8 cellular contexts compared by ENCODE assay signal in genomic region chr12:93183940-93184663, GRCh38.
DNase-seq lines count a peak whose midpoint lies in the region; ATAC-seq, FAIRE-seq and TF ChIP-seq lines count a peak whose summit lies in the region.

No MANE protein-coding gene starts in this region.

- ATAC-seq in CD8-positive, alpha-beta T cell: peak; percentile 38
- peak; percentile 84 for ATAC-seq in GM19463 (IDR thresholded peaks at IDR 0.05; ENCODE audit: unreplicated experiment)
- peak; percentile 77 for ATAC-seq in HG03521 (IDR thresholded peaks at IDR 0.05; ENCODE audit: unreplicated experiment)
- peak; percentile 95 for ATAC-seq in GM12878

- peak overlapping the region; percentile 97 for H2AFZ ChIP-seq in GM12878 (ENCODE audit: control insufficient read depth, low read depth, low read length)

- no peak overlapping the region for H3K4me3 ChIP-seq in CD8-positive, alpha-beta T cell (ENCODE audit: low read depth, low read length)
- peak overlapping the region; percentile 20; the same call in 1 of the 2 replicates for H3K4me3 ChIP-seq in GM12878

- no peaks in the 10 kb centered on the region for H4K20me1 ChIP-seq in GM12878 (ENCODE audit: control insufficient read depth, insufficient read depth)

- no peaks in the 10 kb centered on the region for H3K79me2 ChIP-seq in GM12878 (ENCODE audit: control insufficient read depth, insufficient read depth, low read length)

- no peak for TF ChIP-seq CTCF in CD8-positive, alpha-beta T cell (IDR thresholded peaks at IDR 0.05)
- no peak for TF ChIP-seq CTCF in GM12878 (IDR thresholded peaks at IDR 0.05 in 2 of 3, conservative IDR thresholded peaks at IDR 0.05 in 1 of 3; ENCODE audit: control insufficient read depth in 2 of 3, extremely low read depth in 1 of 3, insufficient read depth in 1 of 3, low read depth in 3 of 3, low read length in 3 of 3)

- SMC1A ChIA-PET in GM12878 (lab: Charles Lee; ENCODE audit: uncharacterized antibody, unreplicated experiment): interaction anchor here (1.0 to 4.5 kb wide), 7 partner anchors 11 to 206 kb away, joined by 3 to 39 read pairs (median 5); no protein-coding TSS in a partner anchor

- no peak overlapping the region for H3K27ac Mint-ChIP-seq in CD8-positive, alpha-beta T cell

- 37% methylated on average over 4 of the region's 5 CpGs for WGBS in GM12878 (ENCODE audit: insufficient coverage, insufficient replicate concordance, low lambda C conversion rate, missing lambda C conversion rate)

- no TSS peak for BruUV-seq in GM12878 (replicated peaks; lab: Mats Ljungman, UMichigan)

- no peak overlapping the region for H3K27ac ChIP-seq in CD8-positive, alpha-beta T cell (ENCODE audit: low read depth, low read length)
- peak overlapping the region; percentile 86 for H3K27ac ChIP-seq in GM12878 (ENCODE audit: control insufficient read depth, insufficient read depth)

- no peak for TF ChIP-seq RAD21 in GM12878 (IDR thresholded peaks at IDR 0.05; ENCODE audit: insufficient read depth, low read depth, low read length)

- TF ChIP-seq EP300 in GM12878 (IDR thresholded peaks at IDR 0.05; ENCODE audit: borderline replicate concordance in 1 of 2, control insufficient read depth in 1 of 2, low read depth in 2 of 2, low read length in 2 of 2): peak; percentile 32; a peak in 2 of 4 replicates

- FAIRE-seq in GM12878 (lab: Jason Lieb, UNC): peak; percentile 27

- H3K9ac ChIP-seq in GM12878 (ENCODE audit: control insufficient read depth, insufficient read depth, low read length): peak overlapping the region; percentile 53

- H3K36me3 Mint-ChIP-seq in CD8-positive, alpha-beta T cell: no peaks in the 10 kb centered on the region

- H3K4me3 Mint-ChIP-seq in CD8-positive, alpha-beta T cell: no peak overlapping the region

- POLR2A ChIA-PET in CD8-positive, alpha-beta T cell (lab: Charles Lee): no interaction called here
- POLR2A ChIA-PET in GM12878 (lab: Charles Lee): interaction anchor here (0.9 kb wide), 2 partner anchors 9 to 15 kb away, joined by 3 to 5 read pairs; no protein-coding TSS in a partner anchor

- H3K4me1 Mint-ChIP-seq in CD8-positive, alpha-beta T cell (ENCODE audit: low read depth): peaks cover 17% of the 10 kb centered on the region

- CTCF ChIA-PET in CD8-positive, alpha-beta T cell (lab: Charles Lee): no interaction called here
- CTCF ChIA-PET in GM12878 (lab: Yijun Ruan, JAX): interaction anchor here (1.2 to 2.0 kb wide), 3 partner anchors 61 to 86 kb away, joined by 4 to 9 read pairs (median 4); no protein-coding TSS in a partner anchor

- no peaks in the 10 kb centered on the region for H3K9me3 ChIP-seq in CD8-positive, alpha-beta T cell (ENCODE audit: low read length)
- no peaks in the 10 kb centered on the region; the same call in 2 of the 3 replicates for H3K9me3 ChIP-seq in GM12878 (replicated peaks; ENCODE audit: control insufficient read depth, insufficient read depth, low read length)

- no peak for DNase-seq in CD8-positive, alpha-beta T cell
- peak; percentile 73 for DNase-seq in GM12878 (ENCODE audit: low read depth, low spot score)
- DNase-seq in mucosa of gallbladder (ENCODE audit: low spot score): peak; percentile 49
- DNase-seq in ecto neural progenitor cell (ENCODE audit: low spot score): no peak
- DNase-seq in kidney glomerular epithelial cell (lab: John Stamatoyannopoulos, UW): no peak
- DNase-seq in NCI-H2196 (lab: John Stamatoyannopoulos, UW; ENCODE audit: unreplicated experiment): no peak

- H3K27me3 ChIP-seq in CD8-positive, alpha-beta T cell (ENCODE audit: insufficient read depth, low read length): no peaks in the 10 kb centered on the region
- H3K27me3 ChIP-seq in GM12878 (replicated peaks in 1 of 2; ENCODE audit: control insufficient read depth in 2 of 2, insufficient read depth in 2 of 2, low read length in 1 of 2): no peaks in the 10 kb centered on the region

- peak overlapping the region; percentile 87 for H3K4me2 ChIP-seq in GM12878 (ENCODE audit: control insufficient read depth, insufficient read depth)

- TF ChIP-seq POLR2A in GM12878 (IDR thresholded peaks at IDR 0.05; ENCODE audit: low read depth, low read length): 0 out of 2 replicates have a peak, but pooled peaks have one; percentile 25

- peaks cover 5% of the 10 kb centered on the region for H3K4me1 ChIP-seq in CD8-positive, alpha-beta T cell (ENCODE audit: insufficient read depth, low read length)
- peaks cover 25% of the 10 kb centered on the region for H3K4me1 ChIP-seq in GM12878 (ENCODE audit: control insufficient read depth, insufficient read depth, low read length)

- no peaks in the 10 kb centered on the region for H3K27me3 Mint-ChIP-seq in CD8-positive, alpha-beta T cell (ENCODE audit: low read depth)

- intact Hi-C loops in CD8-positive, alpha-beta T cell (cut with DNase I, micrococcal nuclease): no loop called here
- intact Hi-C loops in GM12878 (cut with micrococcal nuclease; ENCODE audit: unreplicated experiment): no loop called here

- RAD21 ChIA-PET in GM12878 (lab: Charles Lee; ENCODE audit: unreplicated experiment): interaction anchor here (0.6 to 3.8 kb wide), 4 partner anchors 34 to 1555 kb away, joined by 3 to 17 read pairs (median 4); no protein-coding TSS in a partner anchor

- in situ Hi-C loops in GM12878 (cut with MboI): no loop called here

- no peaks in the 10 kb centered on the region for H3K36me3 ChIP-seq in CD8-positive, alpha-beta T cell (ENCODE audit: insufficient read depth, low read length)
- no peaks in the 10 kb centered on the region for H3K36me3 ChIP-seq in GM12878 (ENCODE audit: control insufficient read depth in 2 of 2, insufficient read depth in 2 of 2, low read length in 1 of 2)

- no peaks in the 10 kb centered on the region for H3K9me3 Mint-ChIP-seq in CD8-positive, alpha-beta T cell

TF ChIP-seq in GM12878, 131 proteins besides CTCF, POLR2A, EP300 and RAD21 (continues in another document):
- TF ChIP-seq ZBTB4 (CRISPR knock-in tag; IDR thresholded peaks at IDR 0.05) (no peak), KDM1A (IDR thresholded peaks at IDR 0.05; ENCODE audit: borderline replicate concordance) (no peak), STAT3 (IDR thresholded peaks at IDR 0.05; ENCODE audit: low read depth, low read length) (no peak), HDGF (IDR thresholded peaks at IDR 0.05) (peak; percentile 85; the same call in 1 of the 2 replicates), CREB1 (IDR thresholded peaks at IDR 0.05; ENCODE audit: low read depth) (no peak; the same call in 1 of the 2 replicates), NFXL1 (IDR thresholded peaks at IDR 0.05; ENCODE audit: borderline replicate concordance) (no peak), ZNF274 (IDR thresholded peaks at IDR 0.05; ENCODE audit: insufficient read depth, insufficient read length) (no peak), ATF2 (IDR thresholded peaks at IDR 0.05; ENCODE audit: low read length) (peak; percentile 73), ZNF207 (IDR thresholded peaks at IDR 0.05; ENCODE audit: borderline replicate concordance) (no peak), CBX5 (IDR thresholded peaks at IDR 0.05; ENCODE audit: low read depth) (peak; percentile 86), SMAD5 (IDR thresholded peaks at IDR 0.05; ENCODE audit: low read depth) (no peak), MYB (IDR thresholded peaks at IDR 0.05; ENCODE audit: borderline replicate concordance, low read depth, low read length) (no peak), FOS (IDR thresholded peaks at IDR 0.05; ENCODE audit: borderline replicate concordance, extremely low read depth, insufficient read length) (no peak)
- TF ChIP-seq, protein P1, sequence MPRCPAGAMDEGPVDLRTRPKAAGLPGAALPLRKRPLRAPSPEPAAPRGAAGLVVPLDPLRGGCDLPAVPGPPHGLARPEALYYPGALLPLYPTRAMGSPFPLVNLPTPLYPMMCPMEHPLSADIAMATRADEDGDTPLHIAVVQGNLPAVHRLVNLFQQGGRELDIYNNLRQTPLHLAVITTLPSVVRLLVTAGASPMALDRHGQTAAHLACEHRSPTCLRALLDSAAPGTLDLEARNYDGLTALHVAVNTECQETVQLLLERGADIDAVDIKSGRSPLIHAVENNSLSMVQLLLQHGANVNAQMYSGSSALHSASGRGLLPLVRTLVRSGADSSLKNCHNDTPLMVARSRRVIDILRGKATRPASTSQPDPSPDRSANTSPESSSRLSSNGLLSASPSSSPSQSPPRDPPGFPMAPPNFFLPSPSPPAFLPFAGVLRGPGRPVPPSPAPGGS (IDR thresholded peaks at IDR 0.05; ENCODE audit: borderline replicate concordance, insufficient read depth, low read depth, low read length, poor library complexity, severe bottlenecking): peak; percentile 26

Comparison
In these comparisons a context has a peak if more than half of its experiments do, and no peak if none do; other contexts are left out.
1. ATAC-seq: peak in every context shown above with its lines; median percentile 95 in GM12878; 84 in GM19463; 77 in HG03521; 38 in CD8-positive, alpha-beta T cell.
2. DNase-seq: peak in GM12878 (single experiment) and mucosa of gallbladder (single experiment); none in CD8-positive, alpha-beta T cell (0 of 7), ecto neural progenitor cell (single experiment), kidney glomerular epithelial cell (single experiment) and NCI-H2196 (single experiment).